In the genomic region with DNA sequence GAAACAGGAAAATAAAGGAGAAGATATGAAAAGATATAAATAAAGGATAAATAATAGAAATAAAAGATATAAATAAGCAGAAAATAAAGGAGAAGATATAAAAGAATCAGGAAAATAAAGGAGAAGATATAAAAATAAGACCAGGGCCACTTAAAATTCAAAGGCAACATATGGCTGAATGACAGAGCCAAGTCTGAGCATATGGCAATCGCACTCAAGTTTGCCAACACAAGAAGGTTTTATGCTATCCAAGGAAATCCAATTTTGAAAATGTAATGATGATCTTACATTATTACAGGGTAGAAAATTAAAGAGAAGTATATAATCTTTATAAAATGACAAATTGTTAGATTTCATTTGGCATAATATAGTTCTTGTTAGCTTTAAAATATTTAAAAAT, we compare ENCODE assay signal across 1 cellular context.
TF ChIP-seq lines count a peak whose summit lies in the region.

No MANE protein-coding gene starts in this region.

TF ChIP-seq in HepG2, 621 proteins besides CTCF, POLR2A, EP300 and RAD21:
- no peak for TF ChIP-seq ZNF44 (CRISPR knock-in tag; IDR thresholded peaks at IDR 0.05)
- TF ChIP-seq, protein P1, sequence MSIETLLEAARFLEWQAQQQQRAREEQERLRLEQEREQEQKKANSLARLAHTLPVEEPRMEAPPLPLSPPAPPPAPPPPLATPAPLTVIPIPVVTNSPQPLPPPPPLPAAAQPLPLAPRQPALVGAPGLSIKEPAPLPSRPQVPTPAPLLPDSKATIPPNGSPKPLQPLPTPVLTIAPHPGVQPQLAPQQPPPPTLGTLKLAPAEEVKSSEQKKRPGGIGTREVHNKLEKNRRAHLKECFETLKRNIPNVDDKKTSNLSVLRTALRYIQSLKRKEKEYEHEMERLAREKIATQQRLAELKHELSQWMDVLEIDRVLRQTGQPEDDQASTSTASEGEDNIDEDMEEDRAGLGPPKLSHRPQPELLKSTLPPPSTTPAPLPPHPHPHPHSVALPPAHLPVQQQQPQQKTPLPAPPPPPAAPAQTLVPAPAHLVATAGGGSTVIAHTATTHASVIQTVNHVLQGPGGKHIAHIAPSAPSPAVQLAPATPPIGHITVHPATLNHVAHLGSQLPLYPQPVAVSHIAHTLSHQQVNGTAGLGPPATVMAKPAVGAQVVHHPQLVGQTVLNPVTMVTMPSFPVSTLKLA (IDR thresholded peaks at IDR 0.05) = 0 out of 2 replicates have a peak, but pooled peaks have one; percentile 12
TF ChIP-seq in HepG2: peak in this region for 1.
